ENCODE assay signal across 8 cellular contexts in genomic region chr1:203306970-203307541, GRCh38. TPM values are rescaled to one million over a fixed set of nuclear protein-coding genes. Genes with fewer than 3 reads are reported as not detected.
A peak's percentile ranks its signal among the peaks of the same experiment; 100 is the strongest.
DNase-seq lines count a peak whose midpoint lies in the region; ATAC-seq and TF ChIP-seq lines count a peak whose summit lies in the region.

No MANE protein-coding gene starts in this region.

- H3K4me1 ChIP-seq in mesodermal cell (ENCODE audit: control insufficient read depth, insufficient read depth, low read length, poor library complexity, severe bottlenecking): peaks cover 24% of the 10 kb centered on the region
- H3K4me1 ChIP-seq in thyroid gland: peaks cover 27 to 52% of the 10 kb centered on the region in 2 donors

- CTCF ChIA-PET in HEK293T (lab: Yijun Ruan, JAX): interaction anchor here (0.6 to 2.3 kb wide), 8 partner anchors 9 to 57 kb away, joined by 3 to 17 read pairs (median 4); no protein-coding TSS in a partner anchor

- no peaks in the 10 kb centered on the region for H3K9me3 ChIP-seq in mesodermal cell (ENCODE audit: control insufficient read depth, low read length)
- no peaks in the 10 kb centered on the region for H3K9me3 ChIP-seq in thyroid gland

- TF ChIP-seq POLR2A in Raji (IDR thresholded peaks at IDR 0.05; ENCODE audit: insufficient read depth, low read depth, low read length) (peak; percentile 44; the same call in 1 of the 2 replicates), thyroid gland (IDR thresholded peaks at IDR 0.05) (peak in 1 of 2 donors; percentile 10)

- 49 to 58% methylated on average over 11 to 13 of the region's 21 CpGs for WGBS in mesodermal cell (ENCODE audit: insufficient coverage in 2 of 2), 2 experiments
- 19 to 22% methylated on average over 18 to 21 of the region's 21 CpGs for WGBS in thyroid gland, 2 donors

- TF ChIP-seq CTCF in C4-2B (conservative IDR thresholded peaks at IDR 0.05): no peak
- TF ChIP-seq CTCF in thyroid gland (IDR thresholded peaks at IDR 0.05): no peak

- ATAC-seq in central memory CD8-positive, alpha-beta T cell (replicated peaks; ENCODE audit: extremely low read depth, poor library complexity, severe bottlenecking): no peak
- ATAC-seq in HG03196 (IDR thresholded peaks at IDR 0.05; ENCODE audit: unreplicated experiment) (no peak), HG02870 (IDR thresholded peaks at IDR 0.05; ENCODE audit: unreplicated experiment) (no peak)

- no peaks in the 10 kb centered on the region for H3K9me3 Mint-ChIP-seq in central memory CD8-positive, alpha-beta T cell

- H3K36me3 ChIP-seq in mesodermal cell (ENCODE audit: control insufficient read depth, insufficient read depth, low read length) (peaks cover 40% of the 10 kb centered on the region), thyroid gland (peaks cover 0 to 37% of the 10 kb centered on the region in 2 donors)

- DNase-seq in central memory CD8-positive, alpha-beta T cell (ENCODE audit: low spot score in 2 of 2): no peak
- DNase-seq in thyroid gland (peak; percentile 60 to 72), HEK293T (ENCODE audit: extremely low spot score) (no peak)

- peaks cover 67% of the 10 kb centered on the region for H3K36me3 Mint-ChIP-seq in central memory CD8-positive, alpha-beta T cell (ENCODE audit: insufficient read depth)

- peak overlapping the region; percentile 99 for H3K4me3 Mint-ChIP-seq in central memory CD8-positive, alpha-beta T cell

- H3K27ac Mint-ChIP-seq in central memory CD8-positive, alpha-beta T cell (ENCODE audit: low read depth): peak overlapping the region; percentile 98

- peak overlapping the region; percentile 93 for H3K4me3 ChIP-seq in mesodermal cell (ENCODE audit: extremely low read depth, insufficient read depth, low read length, poor library complexity, severe bottlenecking)
- peak overlapping the region; percentile 3 to 99 (median 88) for H3K4me3 ChIP-seq in thyroid gland (replicated peaks in 1 of 3)

- H3K4me1 Mint-ChIP-seq in central memory CD8-positive, alpha-beta T cell: peaks cover 74% of the 10 kb centered on the region

- H3K27ac ChIP-seq in C4-2B (peak overlapping the region; percentile 80), mesodermal cell (ENCODE audit: low read depth, low read length, severe bottlenecking) (no peak overlapping the region), thyroid gland (peak overlapping the region; percentile 99 to 100 (median 99))

- POLR2A ChIA-PET in HEK293T (lab: Yijun Ruan, JAX): interaction anchor here (0.9 to 8.4 kb wide), 12 partner anchors 10 to 34 kb away, joined by 3 to 71 read pairs (median 5); no protein-coding TSS in a partner anchor

- intact Hi-C loops in thyroid gland (cut with DNase I): no loop called here

- H3K27me3 ChIP-seq in thyroid gland: no peaks in the 10 kb centered on the region

- no peaks in the 10 kb centered on the region for H3K27me3 Mint-ChIP-seq in central memory CD8-positive, alpha-beta T cell

TF ChIP-seq in HEK293T, 16 proteins besides CTCF, POLR2A, EP300 and RAD21:
- TF ChIP-seq SUZ12 (IDR thresholded peaks at IDR 0.05): no peak
- TF ChIP-seq LEF1 (IDR thresholded peaks at IDR 0.05; ENCODE audit: borderline replicate concordance): no peak
- TF ChIP-seq NFRKB (IDR thresholded peaks at IDR 0.05): no peak
- TF ChIP-seq ZNF384 (IDR thresholded peaks at IDR 0.05): no peak
- no peak for TF ChIP-seq ELF4 (IDR thresholded peaks at IDR 0.05)
- TF ChIP-seq ARNT (IDR thresholded peaks at IDR 0.05): no peak
- no peak for TF ChIP-seq BHLHE40 (IDR thresholded peaks at IDR 0.05; ENCODE audit: borderline replicate concordance)
- TF ChIP-seq TARDBP (IDR thresholded peaks at IDR 0.05): no peak
- TF ChIP-seq FOXK2 (IDR thresholded peaks at IDR 0.05): no peak
- TF ChIP-seq CTBP1 (IDR thresholded peaks at IDR 0.05; ENCODE audit: borderline replicate concordance): no peak
- no peak for TF ChIP-seq PKNOX1 (IDR thresholded peaks at IDR 0.05)
- no peak for TF ChIP-seq FOXA1 (IDR thresholded peaks at IDR 0.05)

RNA-seq across cellular contexts. Expression of gene BTG2, which starts 1.7 kb away (rescaled TPM):
- 55.1 TPM for polyA plus RNA-seq in mesodermal cell (2013, experiment 1 of 2)
- polyA plus RNA-seq in mesodermal cell (2013, experiment 2 of 2): 43.4 TPM
- 10 to 100 TPM; 41.9 to 82.1 (median 51.9) TPM for total RNA-seq in thyroid gland

RNA-seq across cellular contexts. Expression of gene FMOD, which starts 43.9 kb away (rescaled TPM):
- polyA plus RNA-seq in mesodermal cell (2013, experiment 1 of 2): 16.6 TPM
- polyA plus RNA-seq in mesodermal cell (2013, experiment 2 of 2): 18.2 TPM
- total RNA-seq in thyroid gland: 100 to 1,000 TPM in 3 of 4 donors, 10 to 100 TPM in 1; 67.7 to 173 (median 111) TPM

Comparison
In these comparisons a context has a peak if more than half of its experiments do, and no peak if none do; other contexts are left out.
1. DNase-seq: peak in thyroid gland (2 of 2); none in central memory CD8-positive, alpha-beta T cell (0 of 2) and HEK293T (single experiment).